In genomic region chr11:563812-564578, GRCh38 we compare ENCODE assay signal across 1 cellular context.
TF ChIP-seq lines count a peak whose summit lies in the region.

No MANE protein-coding gene starts in this region.

TF ChIP-seq in IMR-90, 13 proteins besides CTCF, POLR2A, EP300 and RAD21:
- no peak for TF ChIP-seq NFE2L2 (IDR thresholded peaks at IDR 0.05; ENCODE audit: low read depth, low read length)
- no peak for TF ChIP-seq RCOR1 (IDR thresholded peaks at IDR 0.05; ENCODE audit: insufficient replicate concordance, low read length)
- no peak for TF ChIP-seq BHLHE40 (IDR thresholded peaks at IDR 0.05; ENCODE audit: low read depth, low read length)
- no peak for TF ChIP-seq CHD1 (IDR thresholded peaks at IDR 0.05; ENCODE audit: low read depth, low read length)
- TF ChIP-seq MAZ (IDR thresholded peaks at IDR 0.05; ENCODE audit: borderline replicate concordance, low read depth, low read length), result no peak
- no peak for TF ChIP-seq FOS (IDR thresholded peaks at IDR 0.05; ENCODE audit: low read depth, low read length)
- TF ChIP-seq ELK1 (IDR thresholded peaks at IDR 0.05; ENCODE audit: borderline replicate concordance, low read depth, low read length), result no peak
- no peak for TF ChIP-seq CEBPB (IDR thresholded peaks at IDR 0.05; ENCODE audit: low read depth, low read length)
- TF ChIP-seq MAFK (IDR thresholded peaks at IDR 0.05; ENCODE audit: low read depth, low read length), result no peak
- TF ChIP-seq RFX5 (IDR thresholded peaks at IDR 0.05; ENCODE audit: low read depth, low read length), result no peak
- TF ChIP-seq MXI1 (IDR thresholded peaks at IDR 0.05; ENCODE audit: borderline replicate concordance, low read depth, low read length), result no peak
- TF ChIP-seq USF2 (IDR thresholded peaks at IDR 0.05; ENCODE audit: low read depth, low read length), result no peak
- no peak for TF ChIP-seq SMC3 (IDR thresholded peaks at IDR 0.05; ENCODE audit: low read depth, low read length)
